ENCODE assay signal across 19 cellular contexts in genomic region chr18:10536270-10536669, GRCh38. TPM values are rescaled to one million over a fixed set of nuclear protein-coding genes. Genes with fewer than 3 reads are reported as not detected.
DNase-seq lines count a peak whose midpoint lies in the region; ATAC-seq and TF ChIP-seq lines count a peak whose summit lies in the region.
"Had no signal": no experiment of that assay in that cellular context is flagged by ENCODE, and none has a peak within 500 bp of the region (broad histone marks: within the 10 kb centered on the region; RNA-seq: fewer than 3 reads in every experiment).

No MANE protein-coding gene starts in this region.

- H3K9me3 Mint-ChIP-seq in activated T-cell treated with anti-CD3 and anti-CD28 coated beads, Interleukin-2, amount 50 U/mL, for 24 hours, result no peaks in the 10 kb centered on the region
- H3K9me3 Mint-ChIP-seq: CD4-positive, alpha-beta T cell had no signal

- H3K4me3 ChIP-seq in HEK293 (ENCODE audit: low read depth, low read length), result no peak overlapping the region
- H3K4me3 ChIP-seq in fibroblast of mammary gland (ENCODE audit: control insufficient read depth, low read depth, low read length), result no peak overlapping the region
- H3K4me3 ChIP-seq in body of pancreas, result no peak overlapping the region

- H3K9me3 ChIP-seq in HEK293 (ENCODE audit: control insufficient read depth, insufficient read depth, low read depth, low read length) (no peaks in the 10 kb centered on the region), body of pancreas (no peaks in the 10 kb centered on the region)

- CTCF ChIA-PET in HEK293 (lab: Yijun Ruan, JAX), result interaction anchor here (0.6 to 2.1 kb wide), 3 partner anchors 251 to 585 kb away, joined by 3 to 6 read pairs (median 3); no protein-coding TSS in a partner anchor

- no peak overlapping the region for H3K4me3 Mint-ChIP-seq in activated T-cell treated with anti-CD3 and anti-CD28 coated beads, Interleukin-2, amount 50 U/mL, for 24 hours
- H3K4me3 Mint-ChIP-seq: CD4-positive, alpha-beta T cell had no signal

- no peak for TF ChIP-seq CTCF in HEK293 (tag by site-specific recombination; IDR thresholded peaks at IDR 0.05)
- TF ChIP-seq CTCF in VCaP (conservative IDR thresholded peaks at IDR 0.05), result no peak
- TF ChIP-seq CTCF in fibroblast of mammary gland (conservative IDR thresholded peaks at IDR 0.05; ENCODE audit: control insufficient read depth, insufficient read depth, low read depth, low read length), result no peak
- no peak for TF ChIP-seq CTCF in body of pancreas (IDR thresholded peaks at IDR 0.05)

- H3K27ac Mint-ChIP-seq in activated T-cell treated with anti-CD3 and anti-CD28 coated beads, Interleukin-2, amount 50 U/mL, for 24 hours, result peak overlapping the region; percentile 18
- H3K27ac Mint-ChIP-seq: CD4-positive, alpha-beta T cell had no signal

- peaks cover 35% of the 10 kb centered on the region for H3K4me1 Mint-ChIP-seq in activated T-cell treated with anti-CD3 and anti-CD28 coated beads, Interleukin-2, amount 50 U/mL, for 24 hours (ENCODE audit: low read depth)

- ATAC-seq in esophagus mucosa, result no peak
- no peak for ATAC-seq in body of pancreas
- ATAC-seq: HepG2 had no signal

- 95 to 100% methylated on average over 2 of the region's 2 CpGs for WGBS in body of pancreas, 2 donors

- H3K27me3 ChIP-seq in body of pancreas, result no peaks in the 10 kb centered on the region

- no peak for TF ChIP-seq POLR2A in body of pancreas (IDR thresholded peaks at IDR 0.05)

- H3K27me3 Mint-ChIP-seq in activated T-cell treated with anti-CD3 and anti-CD28 coated beads, Interleukin-2, amount 50 U/mL, for 24 hours, result no peaks in the 10 kb centered on the region
- H3K27me3 Mint-ChIP-seq: CD4-positive, alpha-beta T cell had no signal

- peaks cover 73% of the 10 kb centered on the region for H3K36me3 Mint-ChIP-seq in activated T-cell treated with anti-CD3 and anti-CD28 coated beads, Interleukin-2, amount 50 U/mL, for 24 hours (ENCODE audit: low read depth)

- DNase-seq in activated T-cell treated with anti-CD3 and anti-CD28 coated beads, Interleukin-2, amount 50 U/mL, for 24 hours, result no peak
- DNase-seq in activated T-cell treated with anti-CD3 and anti-CD28 coated beads for 4 hours (no peak), fibroblast of mammary gland (ENCODE audit: low read depth) (peak; percentile 35), NCI-H524 treated with DMSO at 0.1 percent for 48 hours (lab: John Stamatoyannopoulos, UW) (no peak), body of pancreas (no peak)
- DNase-seq: Calu3; CD4-positive, alpha-beta T cell; DMS79; GOT3; Karpas-422; NCI-H1417; NCI-H1930; NCI-H2171; NCI-H446 treated with DMSO at 0.1 percent for 48 hours; SHP77 treated with DMSO at 0.1 percent for 48 hours had no signal

- peaks cover 3% of the 10 kb centered on the region; the same call in 1 of the 2 replicates for H3K4me1 ChIP-seq in HEK293 (ENCODE audit: control insufficient read depth, insufficient read depth, low read length)
- H3K4me1 ChIP-seq in body of pancreas, result no peaks in the 10 kb centered on the region

- H3K36me3 ChIP-seq in HEK293 (ENCODE audit: control insufficient read depth in 2 of 2, insufficient read depth in 1 of 2, low read length in 2 of 2) (peaks cover 24 to 25% of the 10 kb centered on the region in 2 experiments), body of pancreas (replicated peaks in 1 of 2; ENCODE audit: insufficient read depth in 1 of 2, low read depth in 2 of 2) (peaks cover 6 to 11% of the 10 kb centered on the region in 2 donors)

- no peak overlapping the region for H3K27ac ChIP-seq in HEK293 (ENCODE audit: extremely low read depth, low read depth, low read length)
- H3K27ac ChIP-seq in VCaP, result peak overlapping the region; percentile 38; the same call in 1 of the 2 replicates
- no peak overlapping the region for H3K27ac ChIP-seq in body of pancreas

- POLR2A ChIA-PET in HEK293 (lab: Yijun Ruan, JAX), result interaction anchor here (2.1 kb wide), 1 partner anchor 11 kb away, joined by 7 read pairs; the partner anchor contains the start of gene NAPG

- intact Hi-C loops in body of pancreas (cut with DNase I), result no loop called here

TF ChIP-seq in HEK293, 187 proteins besides CTCF, POLR2A, EP300 and RAD21:
- no peak for TF ChIP-seq ZNF366 (tag by site-specific recombination; conservative IDR thresholded peaks at IDR 0.05)
- TF ChIP-seq SCRT2 (tag by site-specific recombination; IDR thresholded peaks at IDR 0.05), result 0 out of 2 replicates have a peak, but pooled peaks have one; percentile 30
- TF ChIP-seq, protein P1, sequence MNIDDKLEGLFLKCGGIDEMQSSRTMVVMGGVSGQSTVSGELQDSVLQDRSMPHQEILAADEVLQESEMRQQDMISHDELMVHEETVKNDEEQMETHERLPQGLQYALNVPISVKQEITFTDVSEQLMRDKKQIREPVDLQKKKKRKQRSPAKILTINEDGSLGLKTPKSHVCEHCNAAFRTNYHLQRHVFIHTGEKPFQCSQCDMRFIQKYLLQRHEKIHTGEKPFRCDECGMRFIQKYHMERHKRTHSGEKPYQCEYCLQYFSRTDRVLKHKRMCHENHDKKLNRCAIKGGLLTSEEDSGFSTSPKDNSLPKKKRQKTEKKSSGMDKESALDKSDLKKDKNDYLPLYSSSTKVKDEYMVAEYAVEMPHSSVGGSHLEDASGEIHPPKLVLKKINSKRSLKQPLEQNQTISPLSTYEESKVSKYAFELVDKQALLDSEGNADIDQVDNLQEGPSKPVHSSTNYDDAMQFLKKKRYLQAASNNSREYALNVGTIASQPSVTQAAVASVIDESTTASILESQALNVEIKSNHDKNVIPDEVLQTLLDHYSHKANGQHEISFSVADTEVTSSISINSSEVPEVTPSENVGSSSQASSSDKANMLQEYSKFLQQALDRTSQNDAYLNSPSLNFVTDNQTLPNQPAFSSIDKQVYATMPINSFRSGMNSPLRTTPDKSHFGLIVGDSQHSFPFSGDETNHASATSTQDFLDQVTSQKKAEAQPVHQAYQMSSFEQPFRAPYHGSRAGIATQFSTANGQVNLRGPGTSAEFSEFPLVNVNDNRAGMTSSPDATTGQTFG (tag by site-specific recombination; IDR thresholded peaks at IDR 0.05; ENCODE audit: borderline replicate concordance), result no peak

RNA-seq across cellular contexts. Expression of gene NAPG, which starts 10.4 kb away (rescaled TPM):
- total RNA-seq in esophagus mucosa (24.4 TPM), body of pancreas (10 to 100 TPM; 22.4 to 27.5 TPM)
